In the genomic region with DNA sequence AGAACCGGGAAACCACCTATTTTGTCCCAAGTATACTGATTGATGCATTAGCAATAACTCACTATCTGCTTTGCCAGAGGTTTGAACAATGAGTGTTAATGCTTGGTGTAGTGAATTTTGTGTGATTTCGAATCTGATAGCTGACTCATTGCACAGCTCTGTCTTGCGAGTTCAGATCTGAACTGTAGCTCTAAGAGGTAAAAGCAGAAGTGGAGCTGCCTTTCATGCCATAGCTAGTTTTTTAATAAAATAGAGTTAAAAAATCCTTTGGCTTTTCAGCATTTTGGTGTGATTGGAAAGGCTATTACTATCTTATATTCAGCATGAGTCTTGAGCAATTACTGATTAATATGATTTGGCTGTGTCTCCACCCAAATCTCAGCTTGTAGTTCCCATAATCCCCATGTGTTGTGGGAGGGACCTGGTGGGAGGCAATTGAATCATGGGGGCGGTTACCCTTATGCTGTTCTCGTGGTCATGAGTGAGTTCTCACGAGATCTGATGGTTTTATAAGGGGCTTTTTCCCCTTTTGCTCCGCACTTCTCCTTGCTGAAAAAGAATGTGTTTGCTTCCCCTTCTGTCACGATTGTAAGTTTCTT, we compare ENCODE assay signal across 10 cellular contexts. TPM values are rescaled to one million over a fixed set of nuclear protein-coding genes. Genes with fewer than 3 reads are reported as not detected.
DNase-seq lines count a peak whose midpoint lies in the region; ATAC-seq, FAIRE-seq and TF ChIP-seq lines count a peak whose summit lies in the region.
"Had no signal": no experiment of that assay in that cellular context is flagged by ENCODE, and none has a peak within 500 bp of the region (broad histone marks: within the 10 kb centered on the region; RNA-seq: fewer than 3 reads in every experiment).

No MANE protein-coding gene starts in this region.

- in situ Hi-C loops in brain microvascular endothelial cell (cut with HindIII; ENCODE audit: low pct_ligation_motif_present, low sequenced_read_pairs): no loop called here

- no peaks in the 10 kb centered on the region for H3K27me3 ChIP-seq in brain microvascular endothelial cell (replicated peaks)

- DNase-seq in AG20443 (ENCODE audit: low spot score) (peak; percentile 29), brain microvascular endothelial cell (no peak), mesenteric fat pad (ENCODE audit: low spot score) (no peak), NCI-H345 treated with DMSO at 0.1 percent for 48 hours (lab: John Stamatoyannopoulos, UW; ENCODE audit: unreplicated experiment) (no peak), GM19238 (ENCODE audit: insufficient read length, low spot score) (no peak), frontal cortex (ENCODE audit: low spot score in 2 of 2) (no peak)
- DNase-seq: left cardiac atrium had no signal

- FAIRE-seq in frontal cortex (lab: Jason Lieb, UNC): no peak

- TF ChIP-seq CTCF in brain microvascular endothelial cell (IDR thresholded peaks at IDR 0.05; ENCODE audit: low read depth, low read length, missing control alignments): no peak

- H3K27ac ChIP-seq in brain microvascular endothelial cell: peak overlapping the region; percentile 70
- H3K27ac ChIP-seq: VCaP had no signal

- H3K4me3 ChIP-seq in brain microvascular endothelial cell (ENCODE audit: low read depth, low read length): no peak overlapping the region

- ATAC-seq in GM19467 (IDR thresholded peaks at IDR 0.05; ENCODE audit: unreplicated experiment) (peak; percentile 68), HG03442 (IDR thresholded peaks at IDR 0.05; ENCODE audit: unreplicated experiment) (peak; percentile 86)

- no peaks in the 10 kb centered on the region for H3K36me3 ChIP-seq in brain microvascular endothelial cell (replicated peaks)

RNA-seq across cellular contexts. Expression of a gene that starts 21.1 kb away (rescaled TPM):
- total RNA-seq in mesenteric fat pad (111 TPM), frontal cortex (20.8 TPM)
